8 cellular contexts compared by ENCODE assay signal in genomic region chr12:53999596-54000104, GRCh38. TPM values are rescaled to one million over a fixed set of nuclear protein-coding genes. Genes with fewer than 3 reads are reported as not detected.
DNase-seq lines count a peak whose midpoint lies in the region; ATAC-seq and TF ChIP-seq lines count a peak whose summit lies in the region.

No MANE protein-coding gene starts in this region.

- H3K4me1 ChIP-seq in esophagus (ENCODE audit: control insufficient read depth in 2 of 2, insufficient read depth in 2 of 2, low read length in 1 of 2), result peaks cover 2 to 7% of the 10 kb centered on the region in 2 donors
- H3K4me1 ChIP-seq in smooth muscle cell (ENCODE audit: low read depth), result peaks cover 7% of the 10 kb centered on the region

- H3K27ac Mint-ChIP-seq in activated CD8-positive, alpha-beta T cell treated with anti-CD3 and anti-CD28 coated beads for 36 hours, result no peak overlapping the region
- no peak overlapping the region for H3K27ac Mint-ChIP-seq in activated CD8-positive, alpha-beta T cell treated with anti-CD3 and anti-CD28 coated beads, Interleukin-2, amount 10 ng/mL, durations not matched to agents 7 days and 5 days

- 2 to 4% methylated on average over 34 of the region's 34 CpGs for WGBS in esophagus, 2 donors
- WGBS in smooth muscle cell (ENCODE audit: low lambda C conversion rate), result 6% methylated on average over 26 of the region's 34 CpGs

- peak overlapping the region; percentile 87 for H3K4me2 ChIP-seq in smooth muscle cell

- H3K36me3 ChIP-seq in esophagus (ENCODE audit: control insufficient read depth in 2 of 2, insufficient read depth in 2 of 2, low read length in 1 of 2) (no peaks in the 10 kb centered on the region), smooth muscle cell (ENCODE audit: low read depth) (no peaks in the 10 kb centered on the region)

- no peak overlapping the region for H3K27ac ChIP-seq in esophagus (ENCODE audit: low read depth in 2 of 2, low read length in 1 of 2)
- no peak overlapping the region for H3K27ac ChIP-seq in smooth muscle cell (ENCODE audit: low read depth)

- H3K9me3 Mint-ChIP-seq in activated CD8-positive, alpha-beta T cell treated with anti-CD3 and anti-CD28 coated beads for 36 hours, result no peaks in the 10 kb centered on the region
- H3K9me3 Mint-ChIP-seq in activated CD8-positive, alpha-beta T cell treated with anti-CD3 and anti-CD28 coated beads, Interleukin-2, amount 10 ng/mL, durations not matched to agents 7 days and 5 days (ENCODE audit: insufficient read depth), result no peaks in the 10 kb centered on the region

- CTCF ChIA-PET in activated CD8-positive, alpha-beta T cell treated with anti-CD3 and anti-CD28 coated beads for 36 hours (lab: Charles Lee), result interaction anchor here (0.7 to 6.7 kb wide), 11 partner anchors 9 to 224 kb away, joined by 3 to 58 read pairs (median 6); partner anchors contain the start of genes HOXC10, HOXC5 and HOXC8
- CTCF ChIA-PET in activated CD8-positive, alpha-beta T cell treated with anti-CD3 and anti-CD28 coated beads, Interleukin-2, amount 10 ng/mL, durations not matched to agents 7 days and 5 days (lab: Charles Lee), result interaction anchor here (0.9 to 4.5 kb wide), 7 partner anchors 11 to 208 kb away, joined by 3 to 19 read pairs (median 5); partner anchors contain the start of genes HOXC10 and HOXC5

- H3K36me3 Mint-ChIP-seq in activated CD8-positive, alpha-beta T cell treated with anti-CD3 and anti-CD28 coated beads for 36 hours (ENCODE audit: low read depth), result no peaks in the 10 kb centered on the region
- no peaks in the 10 kb centered on the region for H3K36me3 Mint-ChIP-seq in activated CD8-positive, alpha-beta T cell treated with anti-CD3 and anti-CD28 coated beads, Interleukin-2, amount 10 ng/mL, durations not matched to agents 7 days and 5 days (ENCODE audit: low read depth)

- H3K4me3 ChIP-seq in esophagus (ENCODE audit: low read depth in 1 of 2, low read length in 2 of 2) (peak overlapping the region; percentile 43 to 67), smooth muscle cell (peak overlapping the region; percentile 56)

- H3K9me3 ChIP-seq in esophagus (ENCODE audit: control insufficient read depth in 2 of 2, insufficient read depth in 1 of 2, low read depth in 1 of 2, low read length in 1 of 2) (no peaks in the 10 kb centered on the region), smooth muscle cell (replicated peaks; ENCODE audit: low read depth) (no peaks in the 10 kb centered on the region)

- H3K79me2 ChIP-seq in smooth muscle cell (ENCODE audit: low read depth), result no peaks in the 10 kb centered on the region

- intact Hi-C loops in activated CD8-positive, alpha-beta T cell treated with anti-CD3 and anti-CD28 coated beads for 36 hours (cut with micrococcal nuclease), result no loop called here

- H3K27me3 ChIP-seq in esophagus (ENCODE audit: control insufficient read depth in 1 of 2, insufficient read depth in 2 of 2, low read length in 2 of 2) (peaks cover 3 to 36% of the 10 kb centered on the region in 2 donors), smooth muscle cell (ENCODE audit: low read depth) (peaks cover 100% of the 10 kb centered on the region)

- POLR2A ChIA-PET in activated CD8-positive, alpha-beta T cell treated with anti-CD3 and anti-CD28 coated beads for 36 hours (lab: Charles Lee), result interaction anchor here (0.6 to 1.6 kb wide), 2 partner anchors 14 to 44 kb away, joined by 3 to 9 read pairs; partner anchors contain the start of gene HOXC10
- POLR2A ChIA-PET in activated CD8-positive, alpha-beta T cell treated with anti-CD3 and anti-CD28 coated beads, Interleukin-2, amount 10 ng/mL, durations not matched to agents 7 days and 5 days (lab: Charles Lee), result interaction anchor here (0.7 to 1.1 kb wide), 2 partner anchors 8 to 193 kb away, joined by 3 read pairs; no protein-coding TSS in a partner anchor

- H3K4me1 Mint-ChIP-seq in activated CD8-positive, alpha-beta T cell treated with anti-CD3 and anti-CD28 coated beads for 36 hours (ENCODE audit: low read depth), result peaks cover 26% of the 10 kb centered on the region
- peaks cover 22% of the 10 kb centered on the region for H3K4me1 Mint-ChIP-seq in activated CD8-positive, alpha-beta T cell treated with anti-CD3 and anti-CD28 coated beads, Interleukin-2, amount 10 ng/mL, durations not matched to agents 7 days and 5 days (ENCODE audit: low read depth)

- H3K9ac ChIP-seq in smooth muscle cell (ENCODE audit: low read depth), result peak overlapping the region; percentile 78

- no peak for TF ChIP-seq CTCF in activated CD8-positive, alpha-beta T cell treated with anti-CD3 and anti-CD28 coated beads for 36 hours (IDR thresholded peaks at IDR 0.05)
- no peak for TF ChIP-seq CTCF in smooth muscle cell (IDR thresholded peaks at IDR 0.05; ENCODE audit: borderline replicate concordance, insufficient read depth, poor library complexity, severe bottlenecking)

- ATAC-seq in activated CD8-positive, alpha-beta T cell treated with anti-CD3 and anti-CD28 coated beads for 36 hours, result no peak
- ATAC-seq in activated CD8-positive, alpha-beta T cell treated with anti-CD3 and anti-CD28 coated beads, Interleukin-2, amount 10 ng/mL, durations not matched to agents 7 days and 5 days, result no peak
- ATAC-seq in HG03342 (IDR thresholded peaks at IDR 0.05; ENCODE audit: unreplicated experiment) (no peak), HG03354 (IDR thresholded peaks at IDR 0.05; ENCODE audit: poor library complexity, severe bottlenecking, unreplicated experiment) (no peak)

- H2AFZ ChIP-seq in smooth muscle cell (ENCODE audit: low read depth), result peak overlapping the region; percentile 83

- peak overlapping the region; percentile 43 for H3K4me3 Mint-ChIP-seq in activated CD8-positive, alpha-beta T cell treated with anti-CD3 and anti-CD28 coated beads for 36 hours
- H3K4me3 Mint-ChIP-seq in activated CD8-positive, alpha-beta T cell treated with anti-CD3 and anti-CD28 coated beads, Interleukin-2, amount 10 ng/mL, durations not matched to agents 7 days and 5 days, result no peak overlapping the region

- peaks cover 85% of the 10 kb centered on the region for H3K27me3 Mint-ChIP-seq in activated CD8-positive, alpha-beta T cell treated with anti-CD3 and anti-CD28 coated beads for 36 hours
- peaks cover 94% of the 10 kb centered on the region for H3K27me3 Mint-ChIP-seq in activated CD8-positive, alpha-beta T cell treated with anti-CD3 and anti-CD28 coated beads, Interleukin-2, amount 10 ng/mL, durations not matched to agents 7 days and 5 days (ENCODE audit: low read depth)

- no peaks in the 10 kb centered on the region for H4K20me1 ChIP-seq in smooth muscle cell (ENCODE audit: low read depth)

- peak; percentile 55 for DNase-seq in activated CD8-positive, alpha-beta T cell treated with anti-CD3 and anti-CD28 coated beads for 36 hours
- no peak for DNase-seq in activated CD8-positive, alpha-beta T cell treated with anti-CD3 and anti-CD28 coated beads, Interleukin-2, amount 10 ng/mL, durations not matched to agents 7 days and 5 days
- DNase-seq in NCI-H446 treated with DMSO at 0.1 percent for 48 hours (lab: John Stamatoyannopoulos, UW), result peak; percentile 28
- no peak for DNase-seq in smooth muscle cell (lab: John Stamatoyannopoulos, UW; ENCODE audit: unreplicated experiment)
- DNase-seq in LoVo (ENCODE audit: low spot score), result no peak

- H3F3A ChIP-seq in smooth muscle cell (ENCODE audit: low read depth), result no peaks in the 10 kb centered on the region

RNA-seq across cellular contexts. Expression of gene HOXC9, which starts 0.3 kb away (rescaled TPM):
- not detected for total RNA-seq in activated CD8-positive, alpha-beta T cell treated with anti-CD3 and anti-CD28 coated beads for 36 hours
- not detected for total RNA-seq in activated CD8-positive, alpha-beta T cell treated with anti-CD3 and anti-CD28 coated beads, Interleukin-2, amount 10 ng/mL, durations not matched to agents 7 days and 5 days
- polyA plus RNA-seq in esophagus (under 1 TPM; 0.20 to 0.51 TPM), smooth muscle cell (2.5 and 2.7 TPM in 2 replicates)
- total RNA-seq in smooth muscle cell, result 0.54 and 1.2 TPM in 2 replicates

RNA-seq across cellular contexts. Expression of gene HOXC8, which starts 9.1 kb away (rescaled TPM):
- total RNA-seq in activated CD8-positive, alpha-beta T cell treated with anti-CD3 and anti-CD28 coated beads for 36 hours, result not detected
- total RNA-seq in activated CD8-positive, alpha-beta T cell treated with anti-CD3 and anti-CD28 coated beads, Interleukin-2, amount 10 ng/mL, durations not matched to agents 7 days and 5 days, result not detected
- under 1 TPM; 0.04 to 0.21 TPM for polyA plus RNA-seq in esophagus
- total RNA-seq in smooth muscle cell, result 1.4 and 1.6 TPM in 2 replicates
- polyA plus RNA-seq in smooth muscle cell, result 3.8 and 4.4 TPM in 2 replicates

RNA-seq across cellular contexts. Expression of gene HOXC10, which starts 14.7 kb away (rescaled TPM):
- total RNA-seq in activated CD8-positive, alpha-beta T cell treated with anti-CD3 and anti-CD28 coated beads for 36 hours, result not detected
- not detected for total RNA-seq in activated CD8-positive, alpha-beta T cell treated with anti-CD3 and anti-CD28 coated beads, Interleukin-2, amount 10 ng/mL, durations not matched to agents 7 days and 5 days
- under 1 TPM; 0.02 to 0.04 TPM for polyA plus RNA-seq in esophagus
- total RNA-seq in smooth muscle cell, result not detected in 2 replicates
- 0.66 and 0.67 TPM in 2 replicates for polyA plus RNA-seq in smooth muscle cell

RNA-seq across cellular contexts. Expression of gene HOTAIR, which starts 24.9 kb away (rescaled TPM):
- total RNA-seq in activated CD8-positive, alpha-beta T cell treated with anti-CD3 and anti-CD28 coated beads for 36 hours, result not detected
- not detected for total RNA-seq in activated CD8-positive, alpha-beta T cell treated with anti-CD3 and anti-CD28 coated beads, Interleukin-2, amount 10 ng/mL, durations not matched to agents 7 days and 5 days
- polyA plus RNA-seq in esophagus (not detected), smooth muscle cell (0.43 and 0.51 TPM in 2 replicates)
- total RNA-seq in smooth muscle cell, result not detected in 2 replicates

RNA-seq across cellular contexts. Expression of gene HOXC11, which starts 26.7 kb away (rescaled TPM):
- not detected for total RNA-seq in activated CD8-positive, alpha-beta T cell treated with anti-CD3 and anti-CD28 coated beads for 36 hours
- total RNA-seq in activated CD8-positive, alpha-beta T cell treated with anti-CD3 and anti-CD28 coated beads, Interleukin-2, amount 10 ng/mL, durations not matched to agents 7 days and 5 days, result not detected
- polyA plus RNA-seq in esophagus (not detected), smooth muscle cell (0.23 and 0.25 TPM in 2 replicates)
- 0.27 and 0.72 TPM in 2 replicates for total RNA-seq in smooth muscle cell

Comparison
In these comparisons a context has a peak if more than half of its experiments do, and no peak if none do; other contexts are left out.
1. DNase-seq: peak in activated CD8-positive, alpha-beta T cell treated with anti-CD3 and anti-CD28 coated beads for 36 hours (single experiment) and NCI-H446 treated with DMSO at 0.1 percent for 48 hours (single experiment); none in activated CD8-positive, alpha-beta T cell treated with anti-CD3 and anti-CD28 coated beads, Interleukin-2, amount 10 ng/mL, durations not matched to agents 7 days and 5 days (single experiment), smooth muscle cell (single experiment) and LoVo (single experiment).